Comparison of ENCODE assay signal across 23 cellular contexts in the genomic region with DNA sequence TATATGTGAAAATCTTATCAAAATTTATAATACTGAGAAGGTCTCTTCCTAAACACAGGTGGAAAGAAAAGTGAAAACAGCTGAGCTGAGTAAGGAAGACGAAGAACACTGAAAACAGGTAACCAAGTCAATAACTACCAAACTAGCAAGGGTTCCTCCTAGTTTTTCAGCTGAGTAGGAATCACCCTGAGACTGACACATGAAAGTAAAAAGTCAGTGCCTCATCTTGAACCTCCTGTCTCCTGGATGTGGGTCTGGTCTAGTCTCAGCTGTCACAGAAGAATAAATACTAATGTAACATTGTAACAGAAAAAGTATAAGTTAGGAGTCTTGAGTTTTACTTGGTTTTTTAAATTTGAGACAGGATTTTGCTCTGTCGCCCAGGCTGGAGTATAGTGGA.
DNase-seq lines count a peak whose midpoint lies in the region; ATAC-seq and TF ChIP-seq lines count a peak whose summit lies in the region.
"Had no signal": no experiment of that assay in that cellular context is flagged by ENCODE, and none has a peak within 500 bp of the region (broad histone marks: within the 10 kb centered on the region; RNA-seq: fewer than 3 reads in every experiment).

No MANE protein-coding gene starts in this region.

- H3K4me3 ChIP-seq in right atrium auricular region = no peak overlapping the region
- H3K4me3 ChIP-seq in dorsolateral prefrontal cortex = peak overlapping the region in 16 of 59 donors; percentile 3 to 38 (median 18)
- H3K4me3 ChIP-seq in thoracic aorta = peak overlapping the region; percentile 42
- H3K4me3 ChIP-seq: A549, vagina had no signal

- no peaks in the 10 kb centered on the region for H3K27me3 ChIP-seq in right atrium auricular region
- no peaks in the 10 kb centered on the region for H3K27me3 ChIP-seq in dorsolateral prefrontal cortex
- no peaks in the 10 kb centered on the region for H3K27me3 ChIP-seq in thoracic aorta (replicated peaks; ENCODE audit: insufficient read depth)
- H3K27me3 ChIP-seq: neutrophil, vagina had no signal

- H3K4me1 ChIP-seq in right atrium auricular region (peaks cover 0 to 12% of the 10 kb centered on the region in 2 donors), thoracic aorta (ENCODE audit: control insufficient read depth in 1 of 2, low read depth in 2 of 2) (peaks cover 14 to 19% of the 10 kb centered on the region in 2 donors)
- H3K4me1 ChIP-seq: A549, BE2C, vagina had no signal

- ATAC-seq in HG02973 (IDR thresholded peaks at IDR 0.05; ENCODE audit: unreplicated experiment) = peak; percentile 40
- ATAC-seq in thoracic aorta (ENCODE audit: insufficient number of reproducible peaks, low FRiP score, low read depth) = no peak
- no peak for ATAC-seq in HG02571 (IDR thresholded peaks at IDR 0.05; ENCODE audit: unreplicated experiment)
- ATAC-seq: A549 had no signal

- no peak for TF ChIP-seq CTCF in right atrium auricular region (IDR thresholded peaks at IDR 0.05)
- TF ChIP-seq CTCF in dorsolateral prefrontal cortex (IDR thresholded peaks at IDR 0.05 in 54 of 56, conservative IDR thresholded peaks at IDR 0.05 in 2 of 56; ENCODE audit: low read depth in 1 of 56, partially characterized antibody in 56 of 56) = no peak
- no peak for TF ChIP-seq CTCF in thoracic aorta (IDR thresholded peaks at IDR 0.05)

- DNase-seq in right atrium auricular region (ENCODE audit: low spot score) (no peak), cardiac septum (ENCODE audit: low spot score) (no peak), dorsolateral prefrontal cortex (no peak), thoracic aorta (ENCODE audit: low spot score) (no peak), NCI-H1092 (lab: John Stamatoyannopoulos, UW) (no peak), DMS114 treated with DMSO at 0.1 percent for 48 hours (lab: John Stamatoyannopoulos, UW; ENCODE audit: unreplicated experiment) (no peak)
- DNase-seq: activated CD4-positive, alpha-beta T cell treated with anti-CD3 and anti-CD28 coated beads, Interleukin-2, amount 10 ng/mL, durations not matched to agents 7 days and 5 days; activated naive CD4-positive, alpha-beta T cell treated with anti-CD3 and anti-CD28 coated beads, Interleukin-2, amount 50 U/mL, for 16 hours; BE2C; Caco-2; central memory CD4-positive, alpha-beta T cell; dermis blood vessel endothelial cell; DND-41; NCI-H1048; NCI-H187 treated with DMSO at 0.1 percent for 48 hours; NCI-H69; small intestine; stimulated activated CD4-positive, alpha-beta T cell treated with anti-CD3 and anti-CD28 coated beads, Interleukin-2, amount 100 ng/mL, for 24 hours had no signal

- H3K36me3 ChIP-seq in right atrium auricular region = peaks cover 26% of the 10 kb centered on the region
- H3K36me3 ChIP-seq in thoracic aorta = peaks cover 4% of the 10 kb centered on the region
- H3K36me3 ChIP-seq: BE2C, neutrophil had no signal

- H3K9me3 ChIP-seq in right atrium auricular region (no peaks in the 10 kb centered on the region), thoracic aorta (no peaks in the 10 kb centered on the region)
- H3K9me3 ChIP-seq: A549, BE2C, Caco-2, neutrophil, vagina had no signal

- intact Hi-C loops in cardiac septum (cut with DNase I) (no loop called here), dorsolateral prefrontal cortex (cut with DNase I) (no loop called here)

- H3K27ac ChIP-seq in right atrium auricular region (peak overlapping the region; percentile 32 to 33), dorsolateral prefrontal cortex (peak overlapping the region in 44 of 59 donors; percentile 9 to 79 (median 60)), thoracic aorta (peak overlapping the region in 1 of 2 donors; percentile 31)
- H3K27ac ChIP-seq: A549, neutrophil, vagina had no signal
